ENCODE assay signal across 12 cellular contexts in the genomic region with DNA sequence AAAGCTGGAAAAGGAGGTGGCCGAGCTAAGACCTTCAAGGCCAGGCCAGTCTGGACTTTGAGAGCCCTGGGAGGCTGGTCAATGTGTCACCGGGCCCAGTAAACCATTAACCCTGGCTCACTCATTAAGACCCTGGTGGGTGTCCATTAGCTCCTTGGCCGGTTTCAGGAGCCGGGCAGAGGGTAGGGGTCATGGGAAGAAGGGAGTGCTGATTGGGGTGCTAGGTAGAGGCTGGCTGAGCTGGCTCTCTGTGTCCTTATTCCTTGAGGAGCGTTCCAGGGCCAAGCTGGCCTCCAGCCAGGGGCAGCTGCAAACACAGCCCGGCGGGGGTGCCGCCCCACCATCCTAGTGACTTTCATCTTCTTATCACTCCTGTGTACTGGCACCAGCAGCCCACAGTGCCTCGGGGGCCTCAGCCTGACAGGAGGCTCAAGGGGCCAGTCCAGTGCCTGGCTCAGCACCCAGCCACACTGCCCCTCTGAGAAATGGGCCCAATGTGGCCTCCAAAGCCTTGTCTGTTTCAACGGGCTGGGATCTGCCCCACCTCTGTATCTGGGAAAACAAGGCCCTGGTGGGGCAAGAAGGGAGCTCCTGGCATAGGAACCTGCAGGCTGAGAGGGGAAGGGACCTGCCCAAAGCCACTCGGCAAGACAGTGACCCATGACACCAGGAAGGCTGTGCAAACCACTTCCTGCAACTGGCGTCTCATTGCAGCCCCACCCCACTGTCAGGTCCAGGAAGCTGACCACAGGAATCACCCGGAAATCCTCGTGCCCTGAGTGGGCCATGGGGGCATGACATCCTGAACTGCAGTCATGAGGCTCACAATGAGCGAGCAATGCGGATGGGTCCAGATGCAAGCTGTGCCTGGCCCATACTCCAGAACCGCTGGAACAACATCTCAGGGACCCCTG. TPM values are rescaled to one million over a fixed set of nuclear protein-coding genes. Genes with fewer than 3 reads are reported as not detected.
DNase-seq lines count a peak whose midpoint lies in the region; ATAC-seq and TF ChIP-seq lines count a peak whose summit lies in the region.
"Had no signal": no experiment of that assay in that cellular context is flagged by ENCODE, and none has a peak within 500 bp of the region (broad histone marks: within the 10 kb centered on the region; RNA-seq: fewer than 3 reads in every experiment).

No MANE protein-coding gene starts in this region.

- intact Hi-C loops in cardiac septum (cut with DNase I) (no loop called here), ascending aorta (cut with DNase I) (no loop called here)

- no peaks in the 10 kb centered on the region for H3K9me3 ChIP-seq in ascending aorta

- no peak for ATAC-seq in HG03025 (IDR thresholded peaks at IDR 0.05; ENCODE audit: low FRiP score, unreplicated experiment)
- ATAC-seq: activated naive CD8-positive, alpha-beta T cell treated with anti-CD3 and anti-CD28 coated beads, Interleukin-2, amount 50 U/mL, for 24 hours; naive thymus-derived CD8-positive, alpha-beta T cell had no signal

- H3K27ac ChIP-seq in ascending aorta = no peak overlapping the region

- H3K4me1 ChIP-seq in ascending aorta = no peaks in the 10 kb centered on the region

- DNase-seq in Daoy (ENCODE audit: low read depth) (peak; percentile 37), RPMI7951 (ENCODE audit: low read depth) (peak; percentile 6), cardiac septum (ENCODE audit: low spot score) (peak; percentile 88), renal cortical epithelial cell (ENCODE audit: low read depth) (peak; percentile 70), ascending aorta (ENCODE audit: low spot score in 2 of 2) (no peak), cortex of kidney (lab: John Stamatoyannopoulos, UW) (no peak), C1 segment of cervical spinal cord (lab: John Stamatoyannopoulos, UW) (no peak)
- DNase-seq: activated CD4-positive, alpha-beta T cell treated with anti-CD3 and anti-CD28 coated beads for 48 hours; activated naive CD8-positive, alpha-beta T cell treated with anti-CD3 and anti-CD28 coated beads, Interleukin-2, amount 50 U/mL, for 24 hours; naive thymus-derived CD8-positive, alpha-beta T cell; SHP77 had no signal

- no peaks in the 10 kb centered on the region for H3K27me3 ChIP-seq in ascending aorta

- H3K4me3 ChIP-seq in ascending aorta = no peak overlapping the region

- no peaks in the 10 kb centered on the region for H3K36me3 ChIP-seq in ascending aorta

- no peak for TF ChIP-seq CTCF in ascending aorta (IDR thresholded peaks at IDR 0.05)

RNA-seq across cellular contexts. Expression of a gene that starts 15.1 kb away (rescaled TPM):
- total RNA-seq in Daoy (2014; rRNA removed; shearing (Covaris generic)) = not detected in 2 replicates
- 0.12 TPM in 1 of 2 replicates, not detected in the other for total RNA-seq in RPMI7951 (2014; rRNA removed; shearing (Covaris generic))
- total RNA-seq in cardiac septum = 0.24 TPM
- not detected in 2 replicates for total RNA-seq in renal cortical epithelial cell
- total RNA-seq in ascending aorta = not detected

RNA-seq across cellular contexts. Expression of a gene that starts 43.6 kb away (rescaled TPM):
- total RNA-seq in Daoy (2014; rRNA removed; shearing (Covaris generic)) = not detected in 2 replicates
- not detected in 2 replicates for total RNA-seq in RPMI7951 (2014; rRNA removed; shearing (Covaris generic))
- total RNA-seq in cardiac septum = not detected
- 0.35 TPM in 1 of 2 replicates, not detected in the other for total RNA-seq in renal cortical epithelial cell
- total RNA-seq in ascending aorta = not detected

Comparison
In these comparisons a context has a peak if more than half of its experiments do, and no peak if none do; other contexts are left out.
1. DNase-seq: peak in Daoy (single experiment), RPMI7951 (single experiment), cardiac septum (single experiment) and renal cortical epithelial cell (single experiment); none in ascending aorta (0 of 2), cortex of kidney (single experiment) and C1 segment of cervical spinal cord (0 of 14).